In the genomic region with DNA sequence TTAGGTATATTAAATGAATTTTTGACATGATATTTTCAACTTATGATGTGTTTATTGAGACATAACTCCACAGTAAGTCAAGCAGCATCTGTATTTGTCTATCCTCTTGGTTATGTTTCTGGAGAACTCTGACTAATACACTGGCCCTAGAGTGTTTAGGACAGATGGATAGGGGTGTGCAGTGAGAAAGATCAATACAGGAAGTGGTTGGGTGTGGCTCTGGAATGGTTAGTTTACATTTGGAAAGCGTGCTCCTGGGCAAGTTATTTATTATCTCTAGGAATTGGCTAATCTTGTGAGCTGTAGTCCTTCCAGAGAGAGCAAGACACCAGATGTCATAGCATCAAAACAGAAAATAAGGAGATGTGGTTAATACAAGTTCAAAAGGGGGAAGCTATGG, we compare ENCODE assay signal across 29 cellular contexts. TPM values are rescaled to one million over a fixed set of nuclear protein-coding genes. Genes with fewer than 3 reads are reported as not detected.
DNase-seq lines count a peak whose midpoint lies in the region; ATAC-seq and TF ChIP-seq lines count a peak whose summit lies in the region.
"Had no signal": no experiment of that assay in that cellular context is flagged by ENCODE, and none has a peak within 500 bp of the region (broad histone marks: within the 10 kb centered on the region; RNA-seq: fewer than 3 reads in every experiment).

No MANE protein-coding gene starts in this region.

- TF ChIP-seq CTCF in Calu3 (IDR thresholded peaks at IDR 0.05; ENCODE audit: unreplicated experiment) (no peak), hepatocyte (IDR thresholded peaks at IDR 0.05; ENCODE audit: poor library complexity) (no peak), SK-N-SH (IDR thresholded peaks at IDR 0.05) (no peak), ascending aorta (IDR thresholded peaks at IDR 0.05) (no peak), HFFc6 (IDR thresholded peaks at IDR 0.05) (no peak)

- H3K9me3 ChIP-seq in hepatocyte (ENCODE audit: low read depth): no peaks in the 10 kb centered on the region
- no peaks in the 10 kb centered on the region for H3K9me3 ChIP-seq in SK-N-SH
- H3K9me3 ChIP-seq in ascending aorta: no peaks in the 10 kb centered on the region
- H3K9me3 ChIP-seq: body of pancreas, HAP-1, SJSA1, tibial nerve had no signal

- H3K4me1 Mint-ChIP-seq in Calu3 (ENCODE audit: low read depth, unreplicated experiment): peaks cover 17% of the 10 kb centered on the region
- no peaks in the 10 kb centered on the region for H3K4me1 Mint-ChIP-seq in HFFc6 (ENCODE audit: low read depth)
- H3K4me1 Mint-ChIP-seq: activated CD4-positive, alpha-beta T cell treated with anti-CD3 and anti-CD28 coated beads, Interleukin-2, amount 10 ng/mL, durations not matched to agents 24 days and 14 days; activated naive CD8-positive, alpha-beta T cell treated with anti-CD3 and anti-CD28 coated beads, Interleukin-2, amount 10 ng/mL, durations not matched to agents 7 days and 5 days; activated T-helper 17 cell treated with anti-CD3 and anti-CD28 coated beads, Interleukin-2, amount 50 U/mL, for 72 hours; CD14-positive monocyte had no signal

- DNase-seq in Calu3 (peak; percentile 72), H4 (ENCODE audit: low spot score) (peak; percentile 19), NCI-H748 treated with DMSO at 0.1 percent for 48 hours (lab: John Stamatoyannopoulos, UW) (peak; percentile 58), hepatocyte (ENCODE audit: low spot score) (no peak), SK-N-SH (no peak), ascending aorta (ENCODE audit: low spot score in 2 of 2) (no peak), HFFc6 (no peak)
- DNase-seq: activated CD4-positive, alpha-beta T cell treated with anti-CD3 and anti-CD28 coated beads, Interleukin-2, amount 10 ng/mL, durations not matched to agents 24 days and 14 days; activated naive CD8-positive, alpha-beta T cell treated with anti-CD3 and anti-CD28 coated beads, Interleukin-2, amount 10 ng/mL, durations not matched to agents 7 days and 5 days; body of pancreas; DND-41; endodermal cell; head of caudate nucleus; left ventricle myocardium superior; NCI-H1417 treated with DMSO at 0.1 percent for 48 hours; NCI-H526; PC-9; posterior cingulate gyrus; stimulated activated CD4-positive, alpha-beta T cell treated with anti-CD3 and anti-CD28 coated beads, Interleukin-2, amount 100 ng/mL, for 48 hours had no signal

- CTCF ChIA-PET in Calu3 (lab: Charles Lee) (no interaction called here), SK-N-SH (lab: Yijun Ruan, JAX) (no interaction called here)

- H3K9me2 ChIP-seq in hepatocyte (replicated peaks; ENCODE audit: insufficient read depth) (no peaks in the 10 kb centered on the region), SK-N-SH (no peaks in the 10 kb centered on the region)

- POLR2A ChIA-PET in SK-N-SH (lab: Yijun Ruan, JAX): no interaction called here

- H3K4me1 ChIP-seq in hepatocyte (ENCODE audit: insufficient read depth) (peaks cover 6% of the 10 kb centered on the region), SK-N-SH (ENCODE audit: control insufficient read depth in 1 of 2, insufficient read depth in 2 of 2, low read depth in 1 of 2, low read length in 1 of 2) (no peaks in the 10 kb centered on the region), ascending aorta (no peaks in the 10 kb centered on the region)
- H3K4me1 ChIP-seq: HAP-1, SJSA1, tibial nerve had no signal

- H3K79me2 ChIP-seq in hepatocyte: no peaks in the 10 kb centered on the region
- no peaks in the 10 kb centered on the region for H3K79me2 ChIP-seq in SK-N-SH (ENCODE audit: insufficient read depth)

- H3K27me3 ChIP-seq in hepatocyte: no peaks in the 10 kb centered on the region
- H3K27me3 ChIP-seq in SK-N-SH (ENCODE audit: insufficient read depth): no peaks in the 10 kb centered on the region
- no peaks in the 10 kb centered on the region for H3K27me3 ChIP-seq in ascending aorta
- H3K27me3 ChIP-seq: body of pancreas, SJSA1, tibial nerve had no signal

- WGBS in hepatocyte (ENCODE audit: low lambda C conversion rate, missing lambda C conversion rate): 19% methylated on average over 1 of the region's 1 CpG
- WGBS in SK-N-SH (ENCODE audit: low lambda C conversion rate): 0% methylated on average over 1 of the region's 1 CpG

- intact Hi-C loops in Calu3 (cut with micrococcal nuclease; ENCODE audit: unreplicated experiment) (loop anchor here (2.0 to 10.0 kb wide), 2 partner anchors 34 to 1732 kb away; partner anchors contain the start of gene PLAAT1), ascending aorta (cut with DNase I) (no loop called here)

- H3K4me2 ChIP-seq in hepatocyte: peak overlapping the region; percentile 1
- no peak overlapping the region for H3K4me2 ChIP-seq in SK-N-SH
- H3K4me2 ChIP-seq: PC-9 had no signal

- peaks cover 2% of the 10 kb centered on the region for H3K9me3 Mint-ChIP-seq in Calu3 (ENCODE audit: low read depth, unreplicated experiment)
- H3K9me3 Mint-ChIP-seq in HFFc6: peaks cover 55% of the 10 kb centered on the region
- H3K9me3 Mint-ChIP-seq: activated CD4-positive, alpha-beta T cell treated with anti-CD3 and anti-CD28 coated beads, Interleukin-2, amount 10 ng/mL, durations not matched to agents 24 days and 14 days; activated naive CD8-positive, alpha-beta T cell treated with anti-CD3 and anti-CD28 coated beads, Interleukin-2, amount 10 ng/mL, durations not matched to agents 7 days and 5 days; activated T-helper 17 cell treated with anti-CD3 and anti-CD28 coated beads, Interleukin-2, amount 50 U/mL, for 72 hours; stimulated activated naive CD8-positive, alpha-beta T cell treated with anti-CD3 and anti-CD28 coated beads, Interleukin-15, Interleukin-2, amounts not matched to agents 100 ng/mL and 50 ng/mL, for 24 hours; T-helper 1 cell treated with Interleukin-12 subunit alpha and Interleukin-12 subunit beta and Interleukin-4 antibody, amounts not matched to agents 30 μg/mL and 1 μg/mL, for 36 hours had no signal

- no peak overlapping the region for H2AFZ ChIP-seq in hepatocyte
- H2AFZ ChIP-seq in SK-N-SH (ENCODE audit: low read depth): no peak overlapping the region
- H2AFZ ChIP-seq: PC-9 had no signal

- TF ChIP-seq RAD21 in SK-N-SH (IDR thresholded peaks at IDR 0.05; ENCODE audit: low read length): no peak

- H3K36me3 Mint-ChIP-seq in Calu3 (ENCODE audit: insufficient read depth, unreplicated experiment) (peaks cover 4% of the 10 kb centered on the region), HFFc6 (ENCODE audit: low read depth) (no peaks in the 10 kb centered on the region)
- H3K36me3 Mint-ChIP-seq: activated naive CD8-positive, alpha-beta T cell treated with anti-CD3 and anti-CD28 coated beads, Interleukin-2, amount 10 ng/mL, durations not matched to agents 7 days and 5 days; CD14-positive monocyte had no signal

- H3K27ac Mint-ChIP-seq in Calu3 (ENCODE audit: unreplicated experiment) (peak overlapping the region; percentile 76), HFFc6 (no peak overlapping the region)
- H3K27ac Mint-ChIP-seq: activated CD4-positive, alpha-beta T cell treated with anti-CD3 and anti-CD28 coated beads, Interleukin-2, amount 10 ng/mL, durations not matched to agents 24 days and 14 days; activated naive CD8-positive, alpha-beta T cell treated with anti-CD3 and anti-CD28 coated beads, Interleukin-2, amount 10 ng/mL, durations not matched to agents 7 days and 5 days; activated T-helper 17 cell treated with anti-CD3 and anti-CD28 coated beads, Interleukin-2, amount 50 U/mL, for 72 hours; CD14-positive monocyte; endodermal cell; stimulated activated naive CD8-positive, alpha-beta T cell treated with anti-CD3 and anti-CD28 coated beads, Interleukin-15, Interleukin-2, amounts not matched to agents 100 ng/mL and 50 ng/mL, for 24 hours; T-helper 1 cell treated with Interleukin-12 subunit alpha and Interleukin-12 subunit beta and Interleukin-4 antibody, amounts not matched to agents 30 μg/mL and 1 μg/mL, for 36 hours had no signal

- H3K27ac ChIP-seq in hepatocyte (no peak overlapping the region), SK-N-SH (ENCODE audit: low read depth in 2 of 2, low read length in 1 of 2) (no peak overlapping the region), ascending aorta (no peak overlapping the region)
- H3K27ac ChIP-seq: body of pancreas, PC-9, SJSA1, skin epidermis, tibial nerve had no signal

- no peaks in the 10 kb centered on the region for H3K27me3 Mint-ChIP-seq in Calu3 (ENCODE audit: unreplicated experiment)
- H3K27me3 Mint-ChIP-seq in HFFc6 (ENCODE audit: insufficient read depth): no peaks in the 10 kb centered on the region
- H3K27me3 Mint-ChIP-seq: activated naive CD8-positive, alpha-beta T cell treated with anti-CD3 and anti-CD28 coated beads, Interleukin-2, amount 10 ng/mL, durations not matched to agents 7 days and 5 days; stimulated activated naive CD8-positive, alpha-beta T cell treated with anti-CD3 and anti-CD28 coated beads, Interleukin-15, Interleukin-2, amounts not matched to agents 100 ng/mL and 50 ng/mL, for 24 hours had no signal

- H4K20me1 ChIP-seq in hepatocyte (ENCODE audit: insufficient read depth, poor library complexity, severe bottlenecking) (no peaks in the 10 kb centered on the region), SK-N-SH (ENCODE audit: insufficient read depth) (no peaks in the 10 kb centered on the region)

- no peaks in the 10 kb centered on the region for H3F3A ChIP-seq in SK-N-SH (replicated peaks; ENCODE audit: insufficient read depth)

- H3K36me3 ChIP-seq in hepatocyte (replicated peaks; ENCODE audit: insufficient read depth, low read depth) (no peaks in the 10 kb centered on the region), SK-N-SH (replicated peaks in 1 of 2; ENCODE audit: control insufficient read depth in 1 of 2, insufficient read depth in 2 of 2, low read length in 1 of 2) (no peaks in the 10 kb centered on the region), ascending aorta (no peaks in the 10 kb centered on the region)
- H3K36me3 ChIP-seq: HAP-1, SJSA1, tibial nerve had no signal

- no peak overlapping the region for H3K4me3 ChIP-seq in hepatocyte
- no peak overlapping the region for H3K4me3 ChIP-seq in SK-N-SH (ENCODE audit: low read depth in 2 of 2, low read length in 1 of 2)
- H3K4me3 ChIP-seq in ascending aorta: no peak overlapping the region
- H3K4me3 ChIP-seq: body of pancreas, HAP-1, PC-9, SJSA1, skin epidermis, tibial nerve had no signal

- no TSS peak for BruUV-seq in Calu3 (replicated peaks; lab: Mats Ljungman, UMichigan)

- no peak for TF ChIP-seq EP300 in SK-N-SH (IDR thresholded peaks at IDR 0.05; ENCODE audit: borderline replicate concordance in 1 of 2, low read depth in 1 of 2, low read length in 1 of 2)

- H3K4me3 Mint-ChIP-seq in Calu3 (ENCODE audit: low read depth, unreplicated experiment) (peak overlapping the region; percentile 40), HFFc6 (no peak overlapping the region)
- H3K4me3 Mint-ChIP-seq: activated CD4-positive, alpha-beta T cell treated with anti-CD3 and anti-CD28 coated beads, Interleukin-2, amount 10 ng/mL, durations not matched to agents 24 days and 14 days; activated naive CD8-positive, alpha-beta T cell treated with anti-CD3 and anti-CD28 coated beads, Interleukin-2, amount 10 ng/mL, durations not matched to agents 7 days and 5 days; activated T-helper 17 cell treated with anti-CD3 and anti-CD28 coated beads, Interleukin-2, amount 50 U/mL, for 72 hours; CD14-positive monocyte; endodermal cell; stimulated activated naive CD8-positive, alpha-beta T cell treated with anti-CD3 and anti-CD28 coated beads, Interleukin-15, Interleukin-2, amounts not matched to agents 100 ng/mL and 50 ng/mL, for 24 hours; T-helper 1 cell treated with Interleukin-12 subunit alpha and Interleukin-12 subunit beta and Interleukin-4 antibody, amounts not matched to agents 30 μg/mL and 1 μg/mL, for 36 hours had no signal

- no peak for ATAC-seq in GM18867 (IDR thresholded peaks at IDR 0.05; ENCODE audit: unreplicated experiment)
- ATAC-seq: activated T-helper 17 cell treated with anti-CD3 and anti-CD28 coated beads, Interleukin-2, amount 50 U/mL, for 72 hours; body of pancreas; left ventricle myocardium superior had no signal

- H3K9ac ChIP-seq in SK-N-SH: no peak overlapping the region

RNA-seq across cellular contexts. Expression of gene PLAAT1, which starts 33.7 kb away (rescaled TPM):
- total RNA-seq in Calu3 (2022) (6.2 and 7.3 TPM in 2 replicates), hepatocyte (0.87 and 1.9 TPM in 2 replicates), ascending aorta (not detected)
- 9.9 and 11.6 TPM in 2 replicates for total RNA-seq in H4 (2014; rRNA removed; shearing (Covaris generic))
- polyA plus RNA-seq in hepatocyte (1.3 and 1.4 TPM in 2 replicates), SK-N-SH (2012; rRNA removed) (1.6 TPM in 2 replicates)
- 1.1 and 2.1 TPM in 2 replicates for polyA plus RNA-seq in SK-N-SH (2012; cell fraction: cytosol; rRNA removed)
- polyA plus RNA-seq in SK-N-SH (2012; cell fraction: nucleus; rRNA removed): 0.75 and 1.3 TPM in 2 replicates
- total RNA-seq in HFFc6 (2021; fragmentation: NEBNext Ultra II Directional; extraction: Animal tissue kit (Norgen Biotek cat#: 25700)): not detected
- total RNA-seq: activated CD4-positive, alpha-beta T cell treated with anti-CD3 and anti-CD28 coated beads, Interleukin-2, amount 10 ng/mL, durations not matched to agents 24 days and 14 days; activated naive CD8-positive, alpha-beta T cell treated with anti-CD3 and anti-CD28 coated beads, Interleukin-2, amount 10 ng/mL, durations not matched to agents 7 days and 5 days; activated T-helper 17 cell treated with anti-CD3 and anti-CD28 coated beads, Interleukin-2, amount 50 U/mL, for 72 hours; body of pancreas; fibroblast of lung; PC-9 had no signal
- polyA plus RNA-seq: CD14-positive monocyte had no signal

Comparison
In these comparisons a context has a peak if more than half of its experiments do, and no peak if none do; other contexts are left out.
1. DNase-seq: peak in Calu3 (single experiment), H4 (single experiment) and NCI-H748 treated with DMSO at 0.1 percent for 48 hours (single experiment); none in hepatocyte (single experiment), SK-N-SH (single experiment), ascending aorta (0 of 2) and HFFc6 (single experiment).